In the genomic region with DNA sequence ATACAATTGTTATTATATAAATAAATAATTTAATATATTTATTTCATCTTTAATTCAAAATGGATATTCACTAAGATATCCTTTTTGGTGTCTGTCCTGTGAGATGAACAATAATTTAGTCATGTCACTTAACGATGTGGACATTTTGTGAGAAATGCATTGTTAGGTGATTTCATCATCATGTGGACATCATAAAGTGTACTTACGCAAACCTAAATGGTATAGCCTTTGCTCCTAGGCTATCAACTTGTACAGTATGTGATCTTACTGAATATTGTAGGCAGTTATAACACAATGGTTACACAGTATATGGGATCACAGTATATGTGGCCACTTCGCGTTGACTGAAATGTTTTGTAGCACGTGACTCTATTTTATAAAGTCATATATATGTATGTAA, we compare ENCODE assay signal across 26 cellular contexts. TPM values are rescaled to one million over a fixed set of nuclear protein-coding genes. Genes with fewer than 3 reads are reported as not detected.
DNase-seq lines count a peak whose midpoint lies in the region; ATAC-seq and TF ChIP-seq lines count a peak whose summit lies in the region.
"Had no signal": no experiment of that assay in that cellular context is flagged by ENCODE, and none has a peak within 500 bp of the region (broad histone marks: within the 10 kb centered on the region; RNA-seq: fewer than 3 reads in every experiment).

No MANE protein-coding gene starts in this region.

- H3K9me3 ChIP-seq in GM23248 (ENCODE audit: low read depth) = no peaks in the 10 kb centered on the region
- no peaks in the 10 kb centered on the region for H3K9me3 ChIP-seq in OCI-LY1 (ENCODE audit: low read length)
- H3K9me3 ChIP-seq: MG63, SJCRH30, thoracic aorta had no signal

- H2AFZ ChIP-seq in GM23248 = no peak overlapping the region
- H2AFZ ChIP-seq in OCI-LY1 (ENCODE audit: low read length) = no peak overlapping the region

- peak; percentile 29 for DNase-seq in GM23248
- DNase-seq in epithelial cell of prostate (ENCODE audit: low read depth, low spot score) = no peak
- peak; percentile 47 for DNase-seq in skeletal muscle cell (ENCODE audit: low read depth)
- DNase-seq in GM10266 (ENCODE audit: extremely low spot score) = no peak
- DNase-seq: activated CD4-positive, alpha-beta T cell treated with anti-CD3 and anti-CD28 coated beads, Interleukin-2, amount 50 U/mL, for 4 hours; activated effector memory CD4-positive, alpha-beta T cell treated with anti-CD3 and anti-CD28 coated beads, Interleukin-2, amount 50 U/mL, for 16 hours; DND-41; HFFc6; MG63; NCI-H146; NCI-H748 treated with DMSO at 0.1 percent for 48 hours; right cardiac atrium; SJCRH30; T-helper 17 cell had no signal

- H3F3A ChIP-seq in GM23248 (ENCODE audit: insufficient read depth) (peaks cover 11% of the 10 kb centered on the region), OCI-LY1 (ENCODE audit: insufficient read depth, low read length) (no peaks in the 10 kb centered on the region)

- H3K27ac ChIP-seq in GM23248 (no peak overlapping the region), OCI-LY1 (ENCODE audit: low read depth, low read length, poor library complexity, severe bottlenecking) (peak overlapping the region; percentile 26), epithelial cell of prostate (peak overlapping the region; percentile 91)
- H3K27ac ChIP-seq: cardiac muscle cell, SJCRH30, thoracic aorta, VCaP had no signal

- H3K79me2 ChIP-seq in GM23248 (ENCODE audit: insufficient read depth) = no peaks in the 10 kb centered on the region
- H3K79me2 ChIP-seq in OCI-LY1 (ENCODE audit: insufficient read depth, low read length) = no peaks in the 10 kb centered on the region

- H3K36me3 ChIP-seq in GM23248 (ENCODE audit: low read depth) = no peaks in the 10 kb centered on the region
- no peaks in the 10 kb centered on the region for H3K36me3 ChIP-seq in OCI-LY1 (ENCODE audit: insufficient read depth, low read length)
- H3K36me3 ChIP-seq: cardiac muscle cell, MG63, SJCRH30, thoracic aorta had no signal

- H3K9me2 ChIP-seq in GM23248 (ENCODE audit: insufficient read depth) (no peaks in the 10 kb centered on the region), OCI-LY1 (ENCODE audit: low read depth, low read length) (no peaks in the 10 kb centered on the region)

- H3K9ac ChIP-seq in GM23248 = no peak overlapping the region
- no peak overlapping the region for H3K9ac ChIP-seq in OCI-LY1 (ENCODE audit: low read length)

- 80 to 81% methylated on average over 5 of the region's 5 CpGs for WGBS in GM23248 (ENCODE audit: low coverage in 1 of 2, low lambda C conversion rate in 2 of 2, missing lambda C conversion rate in 2 of 2), 2 experiments

- in situ Hi-C loops in GM23248 (cut with MboI) = loop anchor here (10.0 to 25.0 kb wide), 2 partner anchors 170 to 628 kb away; a partner anchor contains a TSS

- no peak overlapping the region for H3K4me2 ChIP-seq in GM23248 (ENCODE audit: unreplicated experiment)
- H3K4me2 ChIP-seq in OCI-LY1 (ENCODE audit: low read length) = no peak overlapping the region

- H3K27me3 ChIP-seq in GM23248 (replicated peaks; ENCODE audit: insufficient read depth) (no peaks in the 10 kb centered on the region), OCI-LY1 (ENCODE audit: insufficient read depth, low read length) (no peaks in the 10 kb centered on the region)
- H3K27me3 ChIP-seq: cardiac muscle cell, MG63, SJCRH30 had no signal

- H4K20me1 ChIP-seq in GM23248 (ENCODE audit: insufficient read depth) (no peaks in the 10 kb centered on the region), OCI-LY1 (ENCODE audit: insufficient read depth, low read length) (no peaks in the 10 kb centered on the region)

- no peak for TF ChIP-seq CTCF in OCI-LY1 (IDR thresholded peaks at IDR 0.05; ENCODE audit: low read length)
- no peak for TF ChIP-seq CTCF in GM10266 (IDR thresholded peaks at IDR 0.05; ENCODE audit: control insufficient read depth, insufficient read depth, low read depth, missing control alignments)

- ATAC-seq in HG03025 (IDR thresholded peaks at IDR 0.05; ENCODE audit: low FRiP score, unreplicated experiment) (no peak), GM18870 (IDR thresholded peaks at IDR 0.05; ENCODE audit: unreplicated experiment) (no peak)
- ATAC-seq: right cardiac atrium; stimulated activated memory B cell treated with anti-CD40 and anti-IgM and Interleukin-4, amounts not matched to agents 10 μg/mL and 1 μg/mL and 100 μg/mL, for 72 hours; T-helper 17 cell had no signal

- no peak overlapping the region for H3K4me3 ChIP-seq in GM23248
- no peak overlapping the region for H3K4me3 ChIP-seq in OCI-LY1 (ENCODE audit: low read depth, low read length, poor library complexity, severe bottlenecking)
- H3K4me3 ChIP-seq in skeletal muscle cell (ENCODE audit: low read depth, low read length) = no peak overlapping the region
- H3K4me3 ChIP-seq: cardiac muscle cell, lung, MG63, SJCRH30, thoracic aorta had no signal

- H3K4me1 ChIP-seq in GM23248 (ENCODE audit: insufficient read depth) = peaks cover 5% of the 10 kb centered on the region; the same call in 1 of the 2 replicates
- peaks cover 64% of the 10 kb centered on the region for H3K4me1 ChIP-seq in OCI-LY1 (ENCODE audit: insufficient read depth, low read length, severe bottlenecking)
- H3K4me1 ChIP-seq: SJCRH30 had no signal

RNA-seq across cellular contexts. Expression of a gene that starts 20.2 kb away (rescaled TPM):
- total RNA-seq in GM23248 (2014; rRNA removed; shearing (Covaris generic)) = 0.51 and 0.97 TPM in 2 replicates
- 0.41 and 1.2 TPM in 2 replicates for polyA plus RNA-seq in GM23248 (2016; fragmentation: Nextera tagmentation; extraction: Ambion mirVana)
- total RNA-seq: cardiac muscle cell, HFFc6, myocyte, OCI-LY7, osteocyte, right cardiac atrium, T-helper 17 cell, thoracic aorta had no signal
- polyA plus RNA-seq: adipose tissue, cardiac muscle cell, lung, right cardiac atrium had no signal

Comparison
In these comparisons a context has a peak if more than half of its experiments do, and no peak if none do; other contexts are left out.
1. DNase-seq: peak in GM23248 (single experiment) and skeletal muscle cell (single experiment); none in epithelial cell of prostate (single experiment) and GM10266 (single experiment).